In the genomic region with DNA sequence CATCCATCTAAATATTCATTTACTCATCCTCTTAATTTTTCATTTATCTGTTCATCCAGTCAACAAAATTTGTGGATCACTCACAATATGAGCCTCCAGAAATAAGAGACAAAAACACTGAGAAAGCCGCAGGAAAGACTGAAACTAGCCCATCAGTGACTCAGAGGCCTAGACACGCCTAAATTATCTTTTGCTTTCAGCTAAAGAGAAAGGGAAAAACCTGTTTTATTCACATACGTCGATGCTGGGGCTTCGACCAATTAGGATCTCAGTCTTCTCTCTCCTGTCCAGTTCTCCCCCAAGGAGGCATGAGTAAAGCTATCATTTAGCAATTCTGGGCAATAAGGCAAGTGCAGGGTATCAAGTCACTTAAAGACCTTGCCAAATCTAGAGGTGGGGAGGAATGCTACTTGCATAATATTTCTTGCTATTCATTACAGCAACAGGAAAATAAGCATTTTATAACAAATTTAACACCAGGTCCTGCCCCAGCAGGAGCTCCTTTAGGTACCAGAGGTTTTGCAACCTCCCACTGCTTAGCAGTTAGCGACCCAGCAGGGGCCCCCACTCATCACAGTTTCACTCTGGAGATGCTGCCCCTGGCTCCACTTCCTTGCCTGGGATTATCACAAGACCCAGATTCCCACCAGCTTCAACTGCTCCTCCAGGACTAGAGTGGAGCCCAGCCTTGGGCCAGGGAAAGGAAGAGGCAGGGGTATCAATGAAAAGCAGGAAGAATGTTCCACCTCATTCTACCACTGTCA, we compare ENCODE assay signal across 14 cellular contexts. TPM values are rescaled to one million over a fixed set of nuclear protein-coding genes. Genes with fewer than 3 reads are reported as not detected.
DNase-seq lines count a peak whose midpoint lies in the region; ATAC-seq and TF ChIP-seq lines count a peak whose summit lies in the region.
"Had no signal": no experiment of that assay in that cellular context is flagged by ENCODE, and none has a peak within 500 bp of the region (broad histone marks: within the 10 kb centered on the region; RNA-seq: fewer than 3 reads in every experiment).

No MANE protein-coding gene starts in this region.

- peaks cover 12% of the 10 kb centered on the region for H3K27me3 Mint-ChIP-seq in CD4-positive, alpha-beta T cell
- H3K27me3 Mint-ChIP-seq: effector memory CD8-positive, alpha-beta T cell had no signal

- POLR2A ChIA-PET in CD4-positive, alpha-beta T cell (lab: Charles Lee) = no interaction called here

- H3K27ac Mint-ChIP-seq in CD4-positive, alpha-beta T cell = no peak overlapping the region
- H3K27ac Mint-ChIP-seq: activated T-helper 2 cell treated with anti-CD3 and anti-CD28 coated beads, Interferon-gamma antibody, Interleukin-2, Interleukin-4, amounts not matched to agents 10 μg/mL and 5 μg/mL and 100 μg/mL, durations not matched to agents 14 hours and 24 hours and 36 hours; effector memory CD8-positive, alpha-beta T cell had no signal

- H3K9me3 Mint-ChIP-seq in CD4-positive, alpha-beta T cell = peaks cover 5% of the 10 kb centered on the region

- H3K9me3 ChIP-seq in HUES6 (ENCODE audit: control insufficient read depth, insufficient read depth, low read depth, low read length) = peaks cover 4% of the 10 kb centered on the region; the same call in 1 of the 2 replicates
- H3K9me3 ChIP-seq in CD4-positive, alpha-beta T cell (ENCODE audit: control insufficient read depth, low read length) = peaks cover 10% of the 10 kb centered on the region

- TF ChIP-seq CTCF in epithelial cell of esophagus (IDR thresholded peaks at IDR 0.05; ENCODE audit: insufficient read depth, low read depth, low read length, missing control alignments) = no peak
- TF ChIP-seq CTCF in CD4-positive, alpha-beta T cell (IDR thresholded peaks at IDR 0.05) = no peak

- H3K27me3 ChIP-seq in HUES6 (ENCODE audit: control insufficient read depth, insufficient read depth, low read length) = no peaks in the 10 kb centered on the region
- H3K27me3 ChIP-seq in CD4-positive, alpha-beta T cell (ENCODE audit: control insufficient read depth, insufficient read depth, low read length) = no peaks in the 10 kb centered on the region

- no peaks in the 10 kb centered on the region for H3K36me3 ChIP-seq in HUES6 (ENCODE audit: control insufficient read depth, insufficient read depth, low read length)

- H3K4me3 Mint-ChIP-seq in CD4-positive, alpha-beta T cell = no peak overlapping the region
- H3K4me3 Mint-ChIP-seq: CD4-positive, CD25-positive, alpha-beta regulatory T cell; effector memory CD8-positive, alpha-beta T cell had no signal

- H3K4me3 ChIP-seq in HUES6 (ENCODE audit: low read depth, low read length) = no peak overlapping the region
- no peak overlapping the region for H3K4me3 ChIP-seq in epithelial cell of esophagus (ENCODE audit: low read length)

- peak overlapping the region; percentile 16 for H3K9ac ChIP-seq in HUES6 (ENCODE audit: low read length)

- H3K4me1 Mint-ChIP-seq in CD4-positive, alpha-beta T cell (ENCODE audit: low read depth) = no peaks in the 10 kb centered on the region

- peak; percentile 62 for ATAC-seq in GM18858 (IDR thresholded peaks at IDR 0.05; ENCODE audit: unreplicated experiment)
- ATAC-seq in CD4-positive, alpha-beta T cell (ENCODE audit: poor library complexity) = no peak
- ATAC-seq: effector memory CD8-positive, alpha-beta T cell had no signal

- peaks cover 56% of the 10 kb centered on the region for H3K4me1 ChIP-seq in HUES6 (ENCODE audit: control insufficient read depth, insufficient read depth, low read length)

- CTCF ChIA-PET in CD4-positive, alpha-beta T cell (lab: Charles Lee) = interaction anchor here (0.7 kb wide), 1 partner anchor 1333 kb away, joined by 3 read pairs; no protein-coding TSS in a partner anchor

- intact Hi-C loops in CD4-positive, alpha-beta T cell (cut with DNase I, micrococcal nuclease) = no loop called here

- DNase-seq in A172 (ENCODE audit: low spot score) (peak; percentile 65), epithelial cell of esophagus (ENCODE audit: low read depth) (peak; percentile 98), NCI-H1930 (lab: John Stamatoyannopoulos, UW) (no peak), DMS114 treated with DMSO at 0.1 percent for 48 hours (lab: John Stamatoyannopoulos, UW; ENCODE audit: unreplicated experiment) (no peak), HuH-7 (ENCODE audit: low spot score) (no peak)
- no peak for DNase-seq in CD4-positive, alpha-beta T cell
- DNase-seq: effector memory CD8-positive, alpha-beta T cell; kidney; NCI-H1436; SW 1271 had no signal

- peaks cover 4% of the 10 kb centered on the region for H3K36me3 Mint-ChIP-seq in CD4-positive, alpha-beta T cell (ENCODE audit: low read depth)

- H3K27ac ChIP-seq in HUES6 (ENCODE audit: low read depth, low read length) = no peak overlapping the region
- H3K27ac ChIP-seq in CD4-positive, alpha-beta T cell (ENCODE audit: low read depth, low read length) = no peak overlapping the region

RNA-seq across cellular contexts. Expression of a gene that starts 30.1 kb away (rescaled TPM):
- 34.1 and 72.2 TPM in 2 replicates for total RNA-seq in A172 (2014; rRNA removed; shearing (Covaris generic))
- total RNA-seq in CD4-positive, alpha-beta T cell = 10 to 100 TPM; 13.6 to 16.7 TPM

Comparison
In these comparisons a context has a peak if more than half of its experiments do, and no peak if none do; other contexts are left out.
1. DNase-seq: peak in A172 (single experiment) and epithelial cell of esophagus (single experiment); none in NCI-H1930 (0 of 2), DMS114 treated with DMSO at 0.1 percent for 48 hours (single experiment), HuH-7 (single experiment) and CD4-positive, alpha-beta T cell (0 of 10).